Comparison of ENCODE assay signal across 10 cellular contexts in genomic region chr20:5657873-5658200, GRCh38. TPM values are rescaled to one million over a fixed set of nuclear protein-coding genes. Genes with fewer than 3 reads are reported as not detected.
DNase-seq lines count a peak whose midpoint lies in the region; ATAC-seq and TF ChIP-seq lines count a peak whose summit lies in the region.
"Had no signal": no experiment of that assay in that cellular context is flagged by ENCODE, and none has a peak within 500 bp of the region (broad histone marks: within the 10 kb centered on the region; RNA-seq: fewer than 3 reads in every experiment).

No MANE protein-coding gene starts in this region.

- DNase-seq in Peyer's patch (no peak), fibroblast of lung (ENCODE audit: low read depth in 2 of 2) (no peak), psoas muscle (no peak), NCI-H1694 treated with DMSO at 0.1 percent for 48 hours (lab: John Stamatoyannopoulos, UW) (no peak), GM10266 (ENCODE audit: extremely low spot score) (no peak)
- no peak for DNase-seq in activated naive CD4-positive, alpha-beta T cell (lab: John Stamatoyannopoulos, UW)
- DNase-seq: stimulated activated CD4-positive, alpha-beta T cell treated with anti-CD3 and anti-CD28 coated beads, Interleukin-4, amount 100 ng/mL, for 4 hours; stimulated activated naive CD4-positive, alpha-beta T cell had no signal

- 0 out of 22 replicates have a peak, but pooled peaks cover 0 to under 1% (median 0%) of the 10 kb centered on the region in 11 experiments for H3K9me3 ChIP-seq in BLaER1 treated with 17β-estradiol and CSF1 and Interleukin-3, amounts not matched to agents 10 nM and 100 nM (replicated peaks in 1 of 11)
- H3K9me3 ChIP-seq in Peyer's patch (no peaks in the 10 kb centered on the region), fibroblast of lung (ENCODE audit: control insufficient read depth, insufficient read depth, low read depth, low read length) (no peaks in the 10 kb centered on the region), psoas muscle (no peaks in the 10 kb centered on the region)

- 0 out of 20 replicates have a peak overlapping the region, but pooled peaks of 1 of the 10 experiments have one; percentile 13 for H3K4me3 ChIP-seq in BLaER1 treated with 17β-estradiol and CSF1 and Interleukin-3, amounts not matched to agents 10 nM and 100 nM
- H3K4me3 ChIP-seq in Peyer's patch (no peak overlapping the region), fibroblast of lung (replicated peaks in 1 of 4; ENCODE audit: control extremely low read depth in 1 of 4, insufficient read depth in 1 of 4, low read depth in 3 of 4, low read length in 4 of 4) (peak overlapping the region in 1 of 4 experiments; percentile 8), psoas muscle (peak overlapping the region; percentile 15)

- H3K4me2 ChIP-seq in BLaER1 treated with 17β-estradiol and CSF1 and Interleukin-3, amounts not matched to agents 10 nM and 100 nM: peak overlapping the region; percentile 65 to 92 (median 80)
- peak overlapping the region; percentile 69 for H3K4me2 ChIP-seq in fibroblast of lung (ENCODE audit: extremely low read depth, insufficient read depth, low read length)

- H3K36me3 ChIP-seq in BLaER1 treated with 17β-estradiol and CSF1 and Interleukin-3, amounts not matched to agents 10 nM and 100 nM: no peaks in the 10 kb centered on the region
- no peaks in the 10 kb centered on the region for H3K36me3 ChIP-seq in Peyer's patch
- H3K36me3 ChIP-seq in fibroblast of lung (ENCODE audit: control insufficient read depth, insufficient read depth, low read length): no peaks in the 10 kb centered on the region
- no peaks in the 10 kb centered on the region for H3K36me3 ChIP-seq in psoas muscle (ENCODE audit: insufficient read depth in 1 of 2, low read depth in 1 of 2)

- peaks cover 72 to 95% (median 93%) of the 10 kb centered on the region in 10 experiments for H3K4me1 ChIP-seq in BLaER1 treated with 17β-estradiol and CSF1 and Interleukin-3, amounts not matched to agents 10 nM and 100 nM
- H3K4me1 ChIP-seq in Peyer's patch: peaks cover 0 to 42% (median 5%) of the 10 kb centered on the region in 4 donors
- peaks cover 3% of the 10 kb centered on the region for H3K4me1 ChIP-seq in fibroblast of lung (ENCODE audit: control insufficient read depth, extremely low read depth, insufficient read depth, low read length)
- peaks cover 13% of the 10 kb centered on the region for H3K4me1 ChIP-seq in psoas muscle

- peak overlapping the region in 8 of 11 experiments; percentile 17 to 76 (median 48); a peak in 9 of 22 replicates for H3K9ac ChIP-seq in BLaER1 treated with 17β-estradiol and CSF1 and Interleukin-3, amounts not matched to agents 10 nM and 100 nM
- H3K9ac ChIP-seq in fibroblast of lung (ENCODE audit: insufficient read depth, low read length): no peak overlapping the region

- intact Hi-C loops in psoas muscle (cut with DNase I): no loop called here

- TF ChIP-seq CTCF in Peyer's patch (IDR thresholded peaks at IDR 0.05) (no peak), fibroblast of lung (conservative IDR thresholded peaks at IDR 0.05 in 1 of 2, IDR thresholded peaks at IDR 0.05 in 1 of 2; ENCODE audit: low read depth in 1 of 2, low read length in 2 of 2) (no peak), psoas muscle (IDR thresholded peaks at IDR 0.05) (no peak), GM10266 (IDR thresholded peaks at IDR 0.05; ENCODE audit: control insufficient read depth, insufficient read depth, low read depth, missing control alignments) (no peak)

- peak overlapping the region; percentile 64 to 94 (median 81); a peak in 21 of 22 replicates for H3K27ac ChIP-seq in BLaER1 treated with 17β-estradiol and CSF1 and Interleukin-3, amounts not matched to agents 10 nM and 100 nM
- H3K27ac ChIP-seq in Peyer's patch: peak overlapping the region in 3 of 4 donors; percentile 52 to 77 (median 70)
- H3K27ac ChIP-seq in fibroblast of lung (ENCODE audit: insufficient read depth, low read length): peak overlapping the region; percentile 22
- peak overlapping the region; percentile 41 for H3K27ac ChIP-seq in psoas muscle

- peak overlapping the region; percentile 1 for H2AFZ ChIP-seq in fibroblast of lung (ENCODE audit: low read length)

- no peak for TF ChIP-seq POLR2A in Peyer's patch (IDR thresholded peaks at IDR 0.05)

- ATAC-seq in psoas muscle (no peak), HG02571 (IDR thresholded peaks at IDR 0.05; ENCODE audit: unreplicated experiment) (no peak)

- no peaks in the 10 kb centered on the region for H4K20me1 ChIP-seq in BLaER1 treated with 17β-estradiol and CSF1 and Interleukin-3, amounts not matched to agents 10 nM and 100 nM
- no peaks in the 10 kb centered on the region for H4K20me1 ChIP-seq in fibroblast of lung (ENCODE audit: control insufficient read depth, extremely low read depth, insufficient read depth, low read length)

- H3K79me2 ChIP-seq in fibroblast of lung (ENCODE audit: control insufficient read depth, insufficient read depth, low read length): no peaks in the 10 kb centered on the region

- no peaks in the 10 kb centered on the region for H3K27me3 ChIP-seq in BLaER1 treated with 17β-estradiol and CSF1 and Interleukin-3, amounts not matched to agents 10 nM and 100 nM
- H3K27me3 ChIP-seq in Peyer's patch (no peaks in the 10 kb centered on the region), fibroblast of lung (ENCODE audit: control insufficient read depth, insufficient read depth, low read length) (no peaks in the 10 kb centered on the region), psoas muscle (ENCODE audit: insufficient read depth in 3 of 3, low read length in 2 of 3) (no peaks in the 10 kb centered on the region)

RNA-seq across cellular contexts. Expression of gene GPCPD1, which starts 47.0 kb away (rescaled TPM):
- total RNA-seq in Peyer's patch (10 to 100 TPM; 18.2 to 64.4 (median 23.8) TPM), fibroblast of lung (12.6 and 31.0 TPM in 2 replicates), psoas muscle (10 to 100 TPM; 16.9 to 30.5 (median 22.4) TPM)
- polyA plus RNA-seq in fibroblast of lung (8.4 and 10.9 TPM in 2 replicates), psoas muscle (10 to 100 TPM in 1 of 3 donors, 1 to 10 TPM in 2; 7.6 to 26.5 (median 9.2) TPM)
- 6.5 and 7.8 TPM in 2 replicates for polyA plus RNA-seq in fibroblast of lung (2012)
- 2.4 and 4.1 TPM in 2 replicates for polyA minus RNA-seq in fibroblast of lung (ENCODE audit: low replicate concordance)

Comparison
In these comparisons a context has a peak if more than half of its experiments do, and no peak if none do; other contexts are left out.
1. H3K27ac ChIP-seq: peak in every context shown above with its lines; median percentile 81 in BLaER1 treated with 17β-estradiol and CSF1 and Interleukin-3, amounts not matched to agents 10 nM and 100 nM; 70 in Peyer's patch; 41 in psoas muscle; 22 in fibroblast of lung.